8 cellular contexts compared by ENCODE assay signal in the genomic region with DNA sequence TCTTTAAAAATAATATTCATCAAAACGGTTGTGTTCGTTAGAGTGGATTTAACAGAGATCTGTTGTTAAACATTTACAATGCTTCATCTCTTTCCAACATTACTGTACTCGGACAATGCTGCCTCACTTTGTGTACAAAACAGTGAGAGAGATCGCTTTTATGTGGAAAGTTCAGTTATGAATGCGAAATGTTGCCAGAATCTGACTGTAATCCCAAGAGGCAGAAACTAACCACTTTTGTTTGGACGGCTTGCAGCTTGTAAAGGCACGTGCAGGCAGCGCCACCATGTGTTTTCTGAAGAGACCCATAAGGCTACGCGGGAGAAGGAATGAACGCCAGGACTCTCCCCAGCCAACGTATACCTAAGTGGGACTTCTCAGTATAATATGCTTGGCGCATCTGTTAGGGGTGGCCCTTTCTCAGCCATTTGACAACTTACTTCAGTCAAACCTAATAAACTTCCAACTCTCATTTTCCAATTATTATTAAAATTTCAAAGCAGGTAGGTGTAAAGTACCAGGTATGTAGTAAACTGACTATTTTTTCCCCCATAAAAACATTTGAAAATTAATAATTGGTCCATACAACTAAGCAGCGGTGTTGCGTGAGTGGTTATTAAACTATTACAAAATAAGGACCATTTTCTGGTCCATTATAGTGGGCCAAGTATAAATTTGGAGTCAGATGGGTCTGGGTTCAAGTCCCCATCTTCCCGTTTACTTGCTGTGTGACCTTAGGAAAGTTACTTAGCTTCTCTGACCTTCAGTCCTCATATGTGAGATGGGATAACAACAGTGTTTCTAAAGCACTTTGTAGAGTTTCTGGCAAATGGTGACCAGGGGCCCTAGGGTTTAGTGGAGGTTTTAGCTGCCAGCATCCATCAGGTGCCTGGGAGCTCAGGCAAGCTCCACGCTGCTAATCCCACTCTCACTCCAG. TPM values are rescaled to one million over a fixed set of nuclear protein-coding genes. Genes with fewer than 3 reads are reported as not detected.
A peak's percentile ranks its signal among the peaks of the same experiment; 100 is the strongest.
DNase-seq lines count a peak whose midpoint lies in the region; ATAC-seq, FAIRE-seq and TF ChIP-seq lines count a peak whose summit lies in the region.

No MANE protein-coding gene starts in this region.

- H3K4me1 ChIP-seq in DND-41 (ENCODE audit: insufficient read depth, low read length) (peaks cover 33% of the 10 kb centered on the region), adipocyte (ENCODE audit: control insufficient read depth, insufficient read depth, low read length) (peaks cover 31% of the 10 kb centered on the region), cardiac muscle cell (ENCODE audit: low read depth) (peaks cover 7% of the 10 kb centered on the region), prostate gland (replicated peaks) (peaks cover 3% of the 10 kb centered on the region)

- intact Hi-C loops in prostate gland (cut with DNase I), result loop anchor here (1.0 to 10.0 kb wide), 6 partner anchors 63 to 815 kb away; a partner anchor contains a TSS

- H3K4me3 ChIP-seq in DND-41 (ENCODE audit: low read depth in 1 of 2, low read length in 2 of 2), result peak overlapping the region in 1 of 2 experiments; percentile 38; a peak in 2 of 4 replicates
- peak overlapping the region; percentile 55 for H3K4me3 ChIP-seq in adipocyte (ENCODE audit: low read length)
- no peak overlapping the region for H3K4me3 ChIP-seq in cardiac muscle cell
- H3K4me3 ChIP-seq in prostate gland, result no peak overlapping the region

- peaks cover 2% of the 10 kb centered on the region for H3K9me3 ChIP-seq in DND-41 (ENCODE audit: insufficient read depth, low read length, severe bottlenecking)
- peaks cover 8% of the 10 kb centered on the region for H3K9me3 ChIP-seq in adipocyte (ENCODE audit: control insufficient read depth, low read length)
- H3K9me3 ChIP-seq in cardiac muscle cell (ENCODE audit: low read depth), result no peaks in the 10 kb centered on the region
- H3K9me3 ChIP-seq in prostate gland, result no peaks in the 10 kb centered on the region

- peak; percentile 85 for DNase-seq in DND-41
- DNase-seq in H54 (ENCODE audit: insufficient read length, low spot score), result peak; percentile 29
- peak; percentile 68 for DNase-seq in NCI-H1092 (lab: John Stamatoyannopoulos, UW)
- peak; percentile 98 for DNase-seq in adipocyte (ENCODE audit: low read depth)
- peak; percentile 88 to 98 for DNase-seq in cardiac muscle cell (ENCODE audit: low read depth in 1 of 2, low spot score in 1 of 2)
- DNase-seq in prostate gland (ENCODE audit: low spot score), result peak; percentile 87

- H3K27ac ChIP-seq in DND-41 (ENCODE audit: low read length) (peak overlapping the region; percentile 76), cardiac muscle cell (no peak overlapping the region), prostate gland (peak overlapping the region; percentile 13 to 41)

- H3K79me2 ChIP-seq in DND-41 (ENCODE audit: insufficient read depth, low read length), result no peaks in the 10 kb centered on the region

- H2AFZ ChIP-seq in DND-41 (ENCODE audit: low read depth, low read length), result peak overlapping the region; percentile 59

- 22% methylated on average over 17 of the region's 17 CpGs for WGBS in prostate gland

- H3K9ac ChIP-seq in DND-41 (ENCODE audit: low read depth, low read length) (peak overlapping the region; percentile 25), adipocyte (ENCODE audit: low read length) (peak overlapping the region; percentile 66)

- FAIRE-seq in H54 (lab: Jason Lieb, UNC), result peak; percentile 79

- peak overlapping the region; percentile 58 for H3K4me2 ChIP-seq in DND-41 (ENCODE audit: insufficient read depth, low read length)

- TF ChIP-seq POLR2A in H54 (IDR thresholded peaks at IDR 0.05; ENCODE audit: low read depth, low read length) (no peak), prostate gland (IDR thresholded peaks at IDR 0.05) (no peak)

- peak; percentile 95 for TF ChIP-seq CTCF in DND-41 (IDR thresholded peaks at IDR 0.05; ENCODE audit: borderline replicate concordance, extremely low read depth, low read length, poor library complexity, severe bottlenecking)
- peak; percentile 86 for TF ChIP-seq CTCF in cardiac muscle cell (IDR thresholded peaks at IDR 0.05; ENCODE audit: low read depth, low read length)
- TF ChIP-seq CTCF in prostate gland (IDR thresholded peaks at IDR 0.05), result peak; percentile 48 to 87 (median 78)

- ATAC-seq in DND-41 (ENCODE audit: insufficient read depth, low read depth), result peak; percentile 99
- peak; percentile 99 for ATAC-seq in SK-N-SH treated with all-trans-retinoic acid at 6 μM for 48 hours
- no peak for ATAC-seq in HG03097 (IDR thresholded peaks at IDR 0.05; ENCODE audit: low FRiP score, unreplicated experiment)

- H3K27me3 ChIP-seq in DND-41 (ENCODE audit: insufficient read depth, low read length, poor library complexity), result no peaks in the 10 kb centered on the region
- H3K27me3 ChIP-seq in adipocyte (replicated peaks; ENCODE audit: control insufficient read depth, insufficient read depth, low read length), result peaks cover 3% of the 10 kb centered on the region
- no peaks in the 10 kb centered on the region for H3K27me3 ChIP-seq in cardiac muscle cell
- H3K27me3 ChIP-seq in prostate gland (replicated peaks; ENCODE audit: insufficient read depth), result no peaks in the 10 kb centered on the region

- H4K20me1 ChIP-seq in DND-41 (ENCODE audit: insufficient read depth, low read length), result no peaks in the 10 kb centered on the region

- H3K36me3 ChIP-seq in DND-41 (ENCODE audit: insufficient read depth, low read length) (no peaks in the 10 kb centered on the region), adipocyte (ENCODE audit: control insufficient read depth, insufficient read depth, low read length, severe bottlenecking) (no peaks in the 10 kb centered on the region), cardiac muscle cell (no peaks in the 10 kb centered on the region), prostate gland (no peaks in the 10 kb centered on the region)

TF ChIP-seq in SK-N-SH treated with all-trans-retinoic acid at 6 μM for 48 hours, 23 proteins besides CTCF, POLR2A, EP300 and RAD21 (continues in another document):
- TF ChIP-seq ZNF565 (CRISPR knock-in tag; conservative IDR thresholded peaks at IDR 0.05; ENCODE audit: low read depth), result no peak
- no peak for TF ChIP-seq ZNF8 (CRISPR knock-in tag; IDR thresholded peaks at IDR 0.05)
- TF ChIP-seq ZNF70 (CRISPR knock-in tag; IDR thresholded peaks at IDR 0.05), result no peak
- TF ChIP-seq, protein P1, sequence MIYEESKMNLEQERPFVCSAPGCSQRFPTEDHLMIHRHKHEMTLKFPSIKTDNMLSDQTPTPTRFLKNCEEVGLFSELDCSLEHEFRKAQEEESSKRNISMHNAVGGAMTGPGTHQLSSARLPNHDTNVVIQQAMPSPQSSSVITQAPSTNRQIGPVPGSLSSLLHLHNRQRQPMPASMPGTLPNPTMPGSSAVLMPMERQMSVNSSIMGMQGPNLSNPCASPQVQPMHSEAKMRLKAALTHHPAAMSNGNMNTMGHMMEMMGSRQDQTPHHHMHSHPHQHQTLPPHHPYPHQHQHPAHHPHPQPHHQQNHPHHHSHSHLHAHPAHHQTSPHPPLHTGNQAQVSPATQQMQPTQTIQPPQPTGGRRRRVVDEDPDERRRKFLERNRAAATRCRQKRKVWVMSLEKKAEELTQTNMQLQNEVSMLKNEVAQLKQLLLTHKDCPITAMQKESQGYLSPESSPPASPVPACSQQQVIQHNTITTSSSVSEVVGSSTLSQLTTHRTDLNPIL (CRISPR knock-in tag; IDR thresholded peaks at IDR 0.05; ENCODE audit: low read depth), result no peak
- no peak for TF ChIP-seq CSDC2 (CRISPR knock-in tag; IDR thresholded peaks at IDR 0.05)
- TF ChIP-seq, protein P2, sequence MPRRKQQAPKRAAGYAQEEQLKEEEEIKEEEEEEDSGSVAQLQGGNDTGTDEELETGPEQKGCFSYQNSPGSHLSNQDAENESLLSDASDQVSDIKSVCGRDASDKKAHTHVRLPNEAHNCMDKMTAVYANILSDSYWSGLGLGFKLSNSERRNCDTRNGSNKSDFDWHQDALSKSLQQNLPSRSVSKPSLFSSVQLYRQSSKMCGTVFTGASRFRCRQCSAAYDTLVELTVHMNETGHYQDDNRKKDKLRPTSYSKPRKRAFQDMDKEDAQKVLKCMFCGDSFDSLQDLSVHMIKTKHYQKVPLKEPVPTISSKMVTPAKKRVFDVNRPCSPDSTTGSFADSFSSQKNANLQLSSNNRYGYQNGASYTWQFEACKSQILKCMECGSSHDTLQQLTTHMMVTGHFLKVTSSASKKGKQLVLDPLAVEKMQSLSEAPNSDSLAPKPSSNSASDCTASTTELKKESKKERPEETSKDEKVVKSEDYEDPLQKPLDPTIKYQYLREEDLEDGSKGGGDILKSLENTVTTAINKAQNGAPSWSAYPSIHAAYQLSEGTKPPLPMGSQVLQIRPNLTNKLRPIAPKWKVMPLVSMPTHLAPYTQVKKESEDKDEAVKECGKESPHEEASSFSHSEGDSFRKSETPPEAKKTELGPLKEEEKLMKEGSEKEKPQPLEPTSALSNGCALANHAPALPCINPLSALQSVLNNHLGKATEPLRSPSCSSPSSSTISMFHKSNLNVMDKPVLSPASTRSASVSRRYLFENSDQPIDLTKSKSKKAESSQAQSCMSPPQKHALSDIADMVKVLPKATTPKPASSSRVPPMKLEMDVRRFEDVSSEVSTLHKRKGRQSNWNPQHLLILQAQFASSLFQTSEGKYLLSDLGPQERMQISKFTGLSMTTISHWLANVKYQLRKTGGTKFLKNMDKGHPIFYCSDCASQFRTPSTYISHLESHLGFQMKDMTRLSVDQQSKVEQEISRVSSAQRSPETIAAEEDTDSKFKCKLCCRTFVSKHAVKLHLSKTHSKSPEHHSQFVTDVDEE (CRISPR knock-in tag; IDR thresholded peaks at IDR 0.05), result no peak
- no peak for TF ChIP-seq TOX (CRISPR knock-in tag; IDR thresholded peaks at IDR 0.05; ENCODE audit: borderline replicate concordance)
- no peak for TF ChIP-seq ZC3H10 (CRISPR knock-in tag; IDR thresholded peaks at IDR 0.05)
- no peak for TF ChIP-seq RARB (CRISPR knock-in tag; IDR thresholded peaks at IDR 0.05)
- TF ChIP-seq ZFP30 (CRISPR knock-in tag; IDR thresholded peaks at IDR 0.05), result no peak
- TF ChIP-seq, protein P3, sequence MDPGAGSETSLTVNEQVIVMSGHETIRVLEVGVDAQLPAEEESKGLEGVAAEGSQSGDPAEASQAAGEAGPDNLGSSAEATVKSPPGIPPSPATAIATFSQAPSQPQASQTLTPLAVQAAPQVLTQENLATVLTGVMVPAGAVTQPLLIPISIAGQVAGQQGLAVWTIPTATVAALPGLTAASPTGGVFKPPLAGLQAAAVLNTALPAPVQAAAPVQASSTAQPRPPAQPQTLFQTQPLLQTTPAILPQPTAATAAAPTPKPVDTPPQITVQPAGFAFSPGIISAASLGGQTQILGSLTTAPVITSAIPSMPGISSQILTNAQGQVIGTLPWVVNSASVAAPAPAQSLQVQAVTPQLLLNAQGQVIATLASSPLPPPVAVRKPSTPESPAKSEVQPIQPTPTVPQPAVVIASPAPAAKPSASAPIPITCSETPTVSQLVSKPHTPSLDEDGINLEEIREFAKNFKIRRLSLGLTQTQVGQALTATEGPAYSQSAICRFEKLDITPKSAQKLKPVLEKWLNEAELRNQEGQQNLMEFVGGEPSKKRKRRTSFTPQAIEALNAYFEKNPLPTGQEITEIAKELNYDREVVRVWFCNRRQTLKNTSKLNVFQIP (CRISPR knock-in tag; IDR thresholded peaks at IDR 0.05; ENCODE audit: borderline replicate concordance, low read depth), result no peak
- TF ChIP-seq TCF4 (CRISPR knock-in tag; IDR thresholded peaks at IDR 0.05; ENCODE audit: borderline replicate concordance), result no peak

RNA-seq across cellular contexts. Expression of a gene that starts 5.6 kb away (rescaled TPM):
- total RNA-seq in cardiac muscle cell (18.4 and 21.7 TPM in 2 replicates), prostate gland (10 to 100 TPM; 23.2 to 47.5 TPM)
- 26.5 and 28.2 TPM in 2 replicates for polyA plus RNA-seq in cardiac muscle cell

Comparison
In these comparisons a context has a peak if more than half of its experiments do, and no peak if none do; other contexts are left out.
1. DNase-seq: peak in every context shown above with its lines; median percentile 98 in adipocyte; 93 in cardiac muscle cell; 87 in prostate gland; 85 in DND-41; 68 in NCI-H1092; 29 in H54.